Comparison of ENCODE assay signal across 8 cellular contexts in the genomic region with DNA sequence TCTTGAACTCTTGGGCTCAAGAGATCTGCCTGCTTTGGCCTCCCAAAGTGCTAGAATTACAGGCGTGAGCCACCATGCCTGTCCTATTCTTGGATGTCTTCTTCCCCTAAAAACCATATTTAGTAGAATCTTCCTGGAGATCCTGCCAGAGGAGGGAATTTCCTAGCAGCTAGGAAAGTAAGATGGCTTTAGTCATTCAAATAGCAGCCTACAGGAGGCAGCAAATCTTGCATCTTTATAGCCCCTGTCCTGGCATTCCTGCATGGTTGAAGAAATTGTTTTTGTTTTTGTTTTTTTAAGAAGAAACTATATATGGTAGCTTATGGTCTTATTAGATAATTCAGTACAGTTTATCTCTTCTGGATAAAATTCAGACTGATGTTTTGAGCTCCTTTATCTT.
A peak's percentile ranks its signal among the peaks of the same experiment; 100 is the strongest.
DNase-seq lines count a peak whose midpoint lies in the region; ATAC-seq, FAIRE-seq and TF ChIP-seq lines count a peak whose summit lies in the region.
"Not testable (repeated sequence)": the region's sequence is repeated elsewhere in the genome, so short reads cannot be mapped to it uniquely, and the experiment has no call there.

No MANE protein-coding gene starts in this region.

- not testable (repeated sequence) for H3K36me3 ChIP-seq in A673 (ENCODE audit: insufficient read depth, low read length, poor library complexity, severe bottlenecking); GM12878 (ENCODE audit: control insufficient read depth in 2 of 2, insufficient read depth in 2 of 2, low read length in 1 of 2); mesendoderm (ENCODE audit: control insufficient read depth, insufficient read depth, low read length)

- H3K4me1 ChIP-seq in A673 (ENCODE audit: insufficient read depth, low read length, poor library complexity, severe bottlenecking); GM12878 (ENCODE audit: control insufficient read depth, insufficient read depth, low read length); mesendoderm (ENCODE audit: control insufficient read depth, low read depth, low read length): not testable (repeated sequence)

- not testable (repeated sequence) for H2AFZ ChIP-seq in GM12878 (ENCODE audit: control insufficient read depth, low read depth, low read length)

- H2BK120ac ChIP-seq in mesendoderm (ENCODE audit: low read depth, low read length), result not testable (repeated sequence)

- RAD21 ChIA-PET in GM12878 (lab: Charles Lee; ENCODE audit: unreplicated experiment), result not testable (repeated sequence)

- H3K4me3 ChIP-seq in A673 (ENCODE audit: low read depth, low read length, poor library complexity, severe bottlenecking); GM12878; mesendoderm (ENCODE audit: low read length): not testable (repeated sequence)

- H3K56ac ChIP-seq in mesendoderm (ENCODE audit: low read length), result not testable (repeated sequence)

- not testable (repeated sequence) for BruUV-seq in A673 (replicated peaks; lab: Mats Ljungman, UMichigan); GM12878 (replicated peaks; lab: Mats Ljungman, UMichigan)

- POLR2A ChIA-PET in A673 (lab: Charles Lee; ENCODE audit: low non-redundant PET), result not testable (repeated sequence)
- POLR2A ChIA-PET in GM12878 (lab: Charles Lee), result interaction anchor here (0.6 kb wide), 1 partner anchor 881 kb away, joined by 7 read pairs; no protein-coding TSS in a partner anchor

- H4K20me1 ChIP-seq in GM12878 (ENCODE audit: control insufficient read depth, insufficient read depth), result not testable (repeated sequence)

- not testable (repeated sequence) for ATAC-seq in GM12878

- not testable (repeated sequence) for H2AK5ac ChIP-seq in mesendoderm (ENCODE audit: low read length)

- H3K27me3 ChIP-seq in A673 (replicated peaks; ENCODE audit: insufficient read depth, low read depth, low read length, poor library complexity); GM12878 (replicated peaks in 1 of 2; ENCODE audit: control insufficient read depth in 2 of 2, insufficient read depth in 2 of 2, low read length in 1 of 2); mesendoderm (ENCODE audit: insufficient read depth, low read length, poor library complexity): not testable (repeated sequence)

- not testable (repeated sequence) for H3K9me3 ChIP-seq in A673 (ENCODE audit: low read depth, low read length, poor library complexity, severe bottlenecking); GM12878 (replicated peaks; ENCODE audit: control insufficient read depth, insufficient read depth, low read length)

- TF ChIP-seq RAD21 in GM12878 (IDR thresholded peaks at IDR 0.05; ENCODE audit: insufficient read depth, low read depth, low read length), result 0 out of 2 replicates have a peak, but pooled peaks have one; percentile 15

- H3K4ac ChIP-seq in mesendoderm (ENCODE audit: low read depth, low read length), result not testable (repeated sequence)

- H4K8ac ChIP-seq in mesendoderm (ENCODE audit: low read depth, low read length), result not testable (repeated sequence)

- not testable (repeated sequence) for H4K5ac ChIP-seq in mesendoderm (ENCODE audit: low read length)

- not testable (repeated sequence) for H2BK15ac ChIP-seq in mesendoderm (replicated peaks; ENCODE audit: low read depth)

- SMC1A ChIA-PET in GM12878 (lab: Charles Lee; ENCODE audit: uncharacterized antibody, unreplicated experiment), result interaction anchor here (1.0 kb wide), 1 partner anchor 119 kb away, joined by 3 read pairs; no protein-coding TSS in a partner anchor

- not testable (repeated sequence) for TF ChIP-seq POLR2A in H54 (IDR thresholded peaks at IDR 0.05; ENCODE audit: low read depth, low read length); GM12878 (IDR thresholded peaks at IDR 0.05; ENCODE audit: low read depth, low read length)

- in situ Hi-C loops in SK-MEL-5 (cut with HindIII; ENCODE audit: low pct_unique_long_range_greater_than_20kb, low sequenced_read_pairs), result not testable (repeated sequence)
- in situ Hi-C loops in GM12878 (cut with MboI), result loop anchor here (25.0 kb wide), 1 partner anchor 462 kb away; the partner anchor contains the start of gene ISCA1

- not testable (repeated sequence) for H3K79me1 ChIP-seq in mesendoderm (ENCODE audit: low read length)

- not testable (repeated sequence) for H3K9ac ChIP-seq in GM12878 (ENCODE audit: control insufficient read depth, insufficient read depth, low read length); mesendoderm (ENCODE audit: low read length)

- not testable (repeated sequence) for H3K27ac ChIP-seq in A673 (ENCODE audit: low read depth, low read length, poor library complexity, severe bottlenecking); GM12878 (ENCODE audit: control insufficient read depth, insufficient read depth); mesendoderm (ENCODE audit: low read depth, low read length)

- not testable (repeated sequence) for H2BK5ac ChIP-seq in mesendoderm (ENCODE audit: low read length)

- not testable (repeated sequence) for H3K18ac ChIP-seq in mesendoderm (ENCODE audit: low read length)

- 88% methylated on average over 1 of the region's 1 CpG for WGBS in GM12878 (ENCODE audit: insufficient coverage, insufficient replicate concordance, low lambda C conversion rate, missing lambda C conversion rate)
- no CpG with 5 or more reads among the region's 1 CpG for WGBS in mesendoderm (ENCODE audit: extremely low coverage, insufficient coverage, low lambda C conversion rate)

- DNase-seq in A673 (ENCODE audit: low spot score) (peak; percentile 39), EH (ENCODE audit: low read depth) (peak; percentile 26), M059J (ENCODE audit: low read depth) (peak; percentile 17), SK-MEL-5 (ENCODE audit: low read depth, low spot score) (peak; percentile 73), fibroblast of peridontal ligament (ENCODE audit: extremely low read depth) (peak; percentile 8), mesendoderm (peak; percentile 75)
- DNase-seq in H54 (ENCODE audit: insufficient read length, low spot score); GM12878 (ENCODE audit: low read depth, low spot score): not testable (repeated sequence)

- CTCF ChIA-PET in A673 (lab: Charles Lee), result interaction anchor here (0.6 to 1.2 kb wide), 3 partner anchors 75 to 377 kb away, joined by 3 read pairs; no protein-coding TSS in a partner anchor
- CTCF ChIA-PET in GM12878 (lab: Yijun Ruan, JAX), result interaction anchor here (0.9 to 1.5 kb wide), 3 partner anchors 76 to 421 kb away, joined by 3 to 4 read pairs (median 3); no protein-coding TSS in a partner anchor

- not testable (repeated sequence) for H3K79me2 ChIP-seq in GM12878 (ENCODE audit: control insufficient read depth, insufficient read depth, low read length); mesendoderm (ENCODE audit: control insufficient read depth, insufficient read depth, low read length)

- TF ChIP-seq EP300 in GM12878 (IDR thresholded peaks at IDR 0.05; ENCODE audit: borderline replicate concordance in 1 of 2, control insufficient read depth in 1 of 2, low read depth in 2 of 2, low read length in 2 of 2), result not testable (repeated sequence)

- peak; percentile 56 for TF ChIP-seq CTCF in A673 (conservative IDR thresholded peaks at IDR 0.05; ENCODE audit: low read depth, low read length)
- peak; percentile 21 to 29 (median 24); a peak in 3 of 6 replicates for TF ChIP-seq CTCF in GM12878 (IDR thresholded peaks at IDR 0.05 in 2 of 3, conservative IDR thresholded peaks at IDR 0.05 in 1 of 3; ENCODE audit: control insufficient read depth in 2 of 3, extremely low read depth in 1 of 3, insufficient read depth in 1 of 3, low read depth in 3 of 3, low read length in 3 of 3)

- intact Hi-C loops in A673 (cut with micrococcal nuclease; ENCODE audit: unreplicated experiment) (loop anchor here (2.0 to 10.0 kb wide), 2 partner anchors 76 to 420 kb away; no protein-coding TSS in a partner anchor), GM12878 (cut with micrococcal nuclease; ENCODE audit: unreplicated experiment) (loop anchor here (10.0 kb wide), 1 partner anchor 80 kb away; no protein-coding TSS in a partner anchor)

- H3K4me2 ChIP-seq in GM12878 (ENCODE audit: control insufficient read depth, insufficient read depth); mesendoderm (ENCODE audit: low read length): not testable (repeated sequence)

- FAIRE-seq in H54 (lab: Jason Lieb, UNC), result peak; percentile 98
- not testable (repeated sequence) for FAIRE-seq in GM12878 (lab: Jason Lieb, UNC)

- not testable (repeated sequence) for H3K23ac ChIP-seq in mesendoderm (ENCODE audit: low read length)
